Comparison of ENCODE assay signal across 24 cellular contexts in the genomic region with DNA sequence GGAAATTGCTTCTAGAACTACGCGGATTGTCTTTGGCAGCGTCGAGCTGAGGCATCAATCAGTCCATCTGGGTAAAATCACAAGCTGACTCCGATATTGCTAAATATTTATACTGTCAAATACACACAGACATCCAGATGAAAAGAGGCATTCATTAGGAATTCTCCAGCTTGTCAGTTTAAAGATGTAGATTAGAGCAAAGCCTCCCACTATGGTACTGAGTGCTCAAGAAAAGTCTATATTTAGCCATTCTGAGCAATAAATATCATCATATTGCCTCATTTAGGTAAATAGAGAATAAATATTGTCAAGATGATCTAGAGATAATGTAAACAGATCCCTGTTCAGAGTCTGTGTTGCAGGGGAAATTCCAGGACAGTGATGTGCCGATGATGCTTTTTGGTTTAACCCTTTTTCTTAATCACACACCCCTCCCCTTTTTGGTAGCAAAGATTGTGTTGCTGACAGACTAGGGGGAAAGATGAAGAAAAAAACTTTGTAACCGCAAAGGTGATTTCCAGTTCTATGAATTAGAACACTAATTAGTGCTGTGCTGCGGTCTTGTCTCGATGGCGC.
DNase-seq lines count a peak whose midpoint lies in the region; ATAC-seq and TF ChIP-seq lines count a peak whose summit lies in the region.
"Had no signal": no experiment of that assay in that cellular context is flagged by ENCODE, and none has a peak within 500 bp of the region (broad histone marks: within the 10 kb centered on the region; RNA-seq: fewer than 3 reads in every experiment).

No MANE protein-coding gene starts in this region.

- H3K36me3 Mint-ChIP-seq in activated CD8-positive, alpha-beta memory T cell treated with anti-CD3 and anti-CD28 coated beads, Interleukin-2, amount 10 ng/mL, durations not matched to agents 7 days and 5 days, result no peaks in the 10 kb centered on the region
- H3K36me3 Mint-ChIP-seq in type B pancreatic cell, result no peaks in the 10 kb centered on the region
- H3K36me3 Mint-ChIP-seq: activated naive CD4-positive, alpha-beta T cell treated with anti-CD3 and anti-CD28 coated beads, Interleukin-2, amount 50 U/mL, for 72 hours had no signal

- no peak overlapping the region for H3K27ac Mint-ChIP-seq in activated CD8-positive, alpha-beta memory T cell treated with anti-CD3 and anti-CD28 coated beads, Interleukin-2, amount 10 ng/mL, durations not matched to agents 7 days and 5 days
- peak overlapping the region; percentile 24 for H3K27ac Mint-ChIP-seq in type B pancreatic cell
- H3K27ac Mint-ChIP-seq: activated CD4-positive, alpha-beta T cell treated with anti-CD3 and anti-CD28 coated beads for 36 hours; activated naive CD4-positive, alpha-beta T cell treated with anti-CD3 and anti-CD28 coated beads, Interleukin-2, amount 50 U/mL, for 72 hours; activated T-helper 1 cell treated with anti-CD3 and anti-CD28 coated beads, Interleukin-12 subunit alpha, Interleukin-12 subunit beta, Interleukin-2, Interleukin-4 antibody, amounts not matched to agents 30 ng/mL and 10 ng/mL and 1 ng/mL, durations not matched to agents 14 hours and 24 hours and 36 hours; naive B cell had no signal

- no peaks in the 10 kb centered on the region for H3K9me3 ChIP-seq in SK-N-SH
- H3K9me3 ChIP-seq: BLaER1 treated with 17β-estradiol and CSF1 and Interleukin-3, amounts not matched to agents 10 nM and 100 nM; esophagus squamous epithelium; upper lobe of right lung had no signal

- TF ChIP-seq RAD21 in SK-N-SH (IDR thresholded peaks at IDR 0.05; ENCODE audit: low read length), result no peak

- H3K27ac ChIP-seq in SK-N-SH (ENCODE audit: low read depth in 2 of 2, low read length in 1 of 2), result no peak overlapping the region
- H3K27ac ChIP-seq: BLaER1 treated with 17β-estradiol and CSF1 and Interleukin-3, amounts not matched to agents 10 nM and 100 nM; esophagus squamous epithelium; upper lobe of right lung had no signal

- H3K79me2 ChIP-seq in SK-N-SH (ENCODE audit: insufficient read depth), result no peaks in the 10 kb centered on the region

- no peaks in the 10 kb centered on the region for H3K27me3 ChIP-seq in SK-N-SH (ENCODE audit: insufficient read depth)
- H3K27me3 ChIP-seq: BLaER1 treated with 17β-estradiol and CSF1 and Interleukin-3, amounts not matched to agents 10 nM and 100 nM; esophagus squamous epithelium; upper lobe of right lung had no signal

- H3K36me3 ChIP-seq in SK-N-SH (replicated peaks in 1 of 2; ENCODE audit: control insufficient read depth in 1 of 2, insufficient read depth in 2 of 2, low read length in 1 of 2), result no peaks in the 10 kb centered on the region
- H3K36me3 ChIP-seq: esophagus squamous epithelium, upper lobe of right lung had no signal

- TF ChIP-seq EP300 in SK-N-SH (IDR thresholded peaks at IDR 0.05; ENCODE audit: borderline replicate concordance in 1 of 2, low read depth in 1 of 2, low read length in 1 of 2), result no peak

- no peak for TF ChIP-seq CTCF in SK-N-SH (IDR thresholded peaks at IDR 0.05)
- no peak for TF ChIP-seq CTCF in fibroblast of pulmonary artery (IDR thresholded peaks at IDR 0.05; ENCODE audit: low read length, missing control alignments)
- TF ChIP-seq CTCF in type B pancreatic cell (conservative IDR thresholded peaks at IDR 0.05), result no peak

- CTCF ChIA-PET in activated CD8-positive, alpha-beta memory T cell treated with anti-CD3 and anti-CD28 coated beads, Interleukin-2, amount 10 ng/mL, durations not matched to agents 7 days and 5 days (lab: Charles Lee), result no interaction called here
- CTCF ChIA-PET in SK-N-SH (lab: Yijun Ruan, JAX), result interaction anchor here (0.8 kb wide), 1 partner anchor 29 kb away, joined by 3 read pairs; no protein-coding TSS in a partner anchor

- H3K4me1 ChIP-seq in SK-N-SH (ENCODE audit: control insufficient read depth in 1 of 2, insufficient read depth in 2 of 2, low read depth in 1 of 2, low read length in 1 of 2), result no peaks in the 10 kb centered on the region; a peak in 1 of 4 replicates
- H3K4me1 ChIP-seq: upper lobe of right lung had no signal

- H3K4me3 ChIP-seq in SK-N-SH (ENCODE audit: low read depth in 2 of 2, low read length in 1 of 2) (no peak overlapping the region), fibroblast of pulmonary artery (replicated peaks; ENCODE audit: low read depth, low read length) (no peak overlapping the region)
- H3K4me3 ChIP-seq: BLaER1 treated with 17β-estradiol and CSF1 and Interleukin-3, amounts not matched to agents 10 nM and 100 nM; upper lobe of right lung had no signal

- no peak overlapping the region for H3K4me2 ChIP-seq in SK-N-SH
- H3K4me2 ChIP-seq: BLaER1 treated with 17β-estradiol and CSF1 and Interleukin-3, amounts not matched to agents 10 nM and 100 nM had no signal

- no peak overlapping the region for H3K9ac ChIP-seq in SK-N-SH
- H3K9ac ChIP-seq: BLaER1 treated with 17β-estradiol and CSF1 and Interleukin-3, amounts not matched to agents 10 nM and 100 nM had no signal

- peaks cover 4% of the 10 kb centered on the region for H3F3A ChIP-seq in SK-N-SH (replicated peaks; ENCODE audit: insufficient read depth)

- no peaks in the 10 kb centered on the region for H3K9me2 ChIP-seq in SK-N-SH

- peaks cover 4% of the 10 kb centered on the region for H3K4me1 Mint-ChIP-seq in activated CD8-positive, alpha-beta memory T cell treated with anti-CD3 and anti-CD28 coated beads, Interleukin-2, amount 10 ng/mL, durations not matched to agents 7 days and 5 days
- peaks cover 16% of the 10 kb centered on the region for H3K4me1 Mint-ChIP-seq in type B pancreatic cell (ENCODE audit: unreplicated experiment)
- H3K4me1 Mint-ChIP-seq: naive B cell had no signal

- DNase-seq in activated CD8-positive, alpha-beta memory T cell treated with anti-CD3 and anti-CD28 coated beads, Interleukin-2, amount 10 ng/mL, durations not matched to agents 7 days and 5 days, result no peak
- DNase-seq in activated CD8-positive, alpha-beta memory T cell treated with anti-CD3 and anti-CD28 coated beads, Interleukin-2, amount 50 U/mL, for 4 hours, result no peak
- no peak for DNase-seq in SK-N-SH
- DNase-seq in fibroblast of pulmonary artery (ENCODE audit: low read depth), result peak; percentile 7
- no peak for DNase-seq in type B pancreatic cell (ENCODE audit: extremely low spot score, unreplicated experiment)
- no peak for DNase-seq in DMS79 (lab: John Stamatoyannopoulos, UW)
- no peak for DNase-seq in T1000 (lab: John Stamatoyannopoulos, UW)
- DNase-seq: activated CD4-positive, alpha-beta T cell treated with anti-CD3 and anti-CD28 coated beads for 36 hours; DMS 273 treated with DMSO at 0.1 percent for 48 hours; esophagus squamous epithelium; GF-D8; KG1; left colon; mesendoderm; naive B cell; NCI-H748 treated with DMSO at 0.1 percent for 48 hours; occipital lobe; stimulated activated CD4-positive, alpha-beta T cell treated with anti-CD3 and anti-CD28 coated beads, Interleukin-4, amount 100 ng/mL, for 24 hours; upper lobe of right lung had no signal

- H3K9me3 Mint-ChIP-seq in activated CD8-positive, alpha-beta memory T cell treated with anti-CD3 and anti-CD28 coated beads, Interleukin-2, amount 10 ng/mL, durations not matched to agents 7 days and 5 days (ENCODE audit: low read depth), result no peaks in the 10 kb centered on the region
- no peaks in the 10 kb centered on the region for H3K9me3 Mint-ChIP-seq in type B pancreatic cell
- H3K9me3 Mint-ChIP-seq: activated naive CD4-positive, alpha-beta T cell treated with anti-CD3 and anti-CD28 coated beads, Interleukin-2, amount 50 U/mL, for 72 hours; activated T-helper 1 cell treated with anti-CD3 and anti-CD28 coated beads, Interleukin-12 subunit alpha, Interleukin-12 subunit beta, Interleukin-2, Interleukin-4 antibody, amounts not matched to agents 30 ng/mL and 10 ng/mL and 1 ng/mL, durations not matched to agents 14 hours and 24 hours and 36 hours had no signal

- POLR2A ChIA-PET in SK-N-SH (lab: Yijun Ruan, JAX), result no interaction called here

- peak; percentile 16 for ATAC-seq in activated CD8-positive, alpha-beta memory T cell treated with anti-CD3 and anti-CD28 coated beads, Interleukin-2, amount 10 ng/mL, durations not matched to agents 7 days and 5 days
- ATAC-seq in HG02885 (IDR thresholded peaks at IDR 0.05; ENCODE audit: poor library complexity, unreplicated experiment), result no peak
- ATAC-seq: activated CD4-positive, alpha-beta T cell treated with anti-CD3 and anti-CD28 coated beads for 36 hours; left colon; Right ventricle myocardium inferior; upper lobe of right lung had no signal

- no peak overlapping the region for H3K4me3 Mint-ChIP-seq in activated CD8-positive, alpha-beta memory T cell treated with anti-CD3 and anti-CD28 coated beads, Interleukin-2, amount 10 ng/mL, durations not matched to agents 7 days and 5 days
- H3K4me3 Mint-ChIP-seq in type B pancreatic cell, result no peak overlapping the region
- H3K4me3 Mint-ChIP-seq: activated CD4-positive, alpha-beta T cell treated with anti-CD3 and anti-CD28 coated beads for 36 hours; activated T-helper 1 cell treated with anti-CD3 and anti-CD28 coated beads, Interleukin-12 subunit alpha, Interleukin-12 subunit beta, Interleukin-2, Interleukin-4 antibody, amounts not matched to agents 30 ng/mL and 10 ng/mL and 1 ng/mL, durations not matched to agents 14 hours and 24 hours and 36 hours; naive B cell had no signal

- H3K27me3 Mint-ChIP-seq in activated CD8-positive, alpha-beta memory T cell treated with anti-CD3 and anti-CD28 coated beads, Interleukin-2, amount 10 ng/mL, durations not matched to agents 7 days and 5 days, result no peaks in the 10 kb centered on the region
- H3K27me3 Mint-ChIP-seq in type B pancreatic cell, result peaks cover 3% of the 10 kb centered on the region
- H3K27me3 Mint-ChIP-seq: activated CD4-positive, alpha-beta T cell treated with anti-CD3 and anti-CD28 coated beads for 36 hours; naive B cell had no signal

- H4K20me1 ChIP-seq in SK-N-SH (ENCODE audit: insufficient read depth), result no peaks in the 10 kb centered on the region
- H4K20me1 ChIP-seq: BLaER1 treated with 17β-estradiol and CSF1 and Interleukin-3, amounts not matched to agents 10 nM and 100 nM had no signal

- WGBS in SK-N-SH (ENCODE audit: low lambda C conversion rate), result 88% methylated on average over 10 of the region's 10 CpGs

- H2AFZ ChIP-seq in SK-N-SH (ENCODE audit: low read depth), result no peak overlapping the region

TF ChIP-seq in SK-N-SH, 30 proteins besides CTCF, POLR2A, EP300 and RAD21 (continues in another document):
- no peak for TF ChIP-seq USF1 (IDR thresholded peaks at IDR 0.05; ENCODE audit: borderline replicate concordance, low read depth)
- TF ChIP-seq EZH2phosphoT487 (IDR thresholded peaks at IDR 0.05; ENCODE audit: borderline replicate concordance, low read depth), result no peak
- TF ChIP-seq YY1 (IDR thresholded peaks at IDR 0.05; ENCODE audit: low read depth), result no peak
- TF ChIP-seq POLR2AphosphoS5 (IDR thresholded peaks at IDR 0.05; ENCODE audit: low read depth, low read length), result no peak
